In the genomic region with DNA sequence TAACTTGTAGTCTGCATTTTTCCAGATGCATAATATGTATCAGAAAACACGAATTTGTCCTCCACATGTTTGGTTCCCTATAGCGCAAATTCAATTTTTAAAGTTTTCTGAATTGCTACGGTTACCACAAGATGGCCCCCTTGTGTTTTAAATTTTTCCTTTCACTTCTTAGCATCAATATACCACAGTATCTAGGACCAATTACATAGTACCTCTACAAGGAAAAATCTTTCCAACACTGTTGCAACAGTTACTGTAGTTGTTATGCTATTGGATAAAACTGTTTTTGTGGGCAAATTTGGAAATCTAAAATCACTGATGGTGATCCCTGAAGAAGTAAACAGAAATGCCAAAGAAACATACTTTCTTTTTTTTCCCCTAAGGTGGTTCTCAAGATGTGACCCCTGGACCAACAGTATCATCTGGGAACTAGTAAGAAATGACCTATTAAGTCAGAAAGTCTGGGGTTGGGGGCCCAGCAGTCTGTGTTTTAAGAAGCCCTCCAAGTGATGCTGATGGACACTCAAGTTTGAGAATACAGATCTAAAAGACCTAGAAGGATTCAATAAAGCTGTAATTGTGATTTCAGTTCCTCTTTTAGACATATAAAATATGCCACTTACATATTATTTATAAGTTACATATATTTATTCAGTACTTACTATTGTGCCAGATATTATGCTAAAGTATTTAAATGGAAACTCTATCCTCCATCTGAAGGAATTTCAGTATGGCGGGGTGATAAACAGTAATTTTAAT, we compare ENCODE assay signal across 9 cellular contexts. TPM values are rescaled to one million over a fixed set of nuclear protein-coding genes. Genes with fewer than 3 reads are reported as not detected.
DNase-seq lines count a peak whose midpoint lies in the region; ATAC-seq and TF ChIP-seq lines count a peak whose summit lies in the region.
"Had no signal": no experiment of that assay in that cellular context is flagged by ENCODE, and none has a peak within 500 bp of the region (broad histone marks: within the 10 kb centered on the region; RNA-seq: fewer than 3 reads in every experiment).

No MANE protein-coding gene starts in this region.

- H2AK5ac ChIP-seq in H9 (ENCODE audit: insufficient read length, low read length), result no peak overlapping the region

- no peak overlapping the region for H2BK20ac ChIP-seq in H9 (ENCODE audit: low read depth, low read length, poor library complexity, severe bottlenecking)

- H3K27ac Mint-ChIP-seq in H9, result peak overlapping the region in 1 of 3 experiments; percentile 52; a peak in 2 of 7 replicates
- no peak overlapping the region for H3K27ac Mint-ChIP-seq in activated T-helper 2 cell treated with anti-CD3 and anti-CD28 coated beads, Interferon-gamma antibody, Interleukin-2, Interleukin-4, amounts not matched to agents 10 μg/mL and 5 μg/mL and 100 μg/mL, durations not matched to agents 14 hours and 24 hours and 36 hours

- no peak for ATAC-seq in GM19455 (IDR thresholded peaks at IDR 0.05; ENCODE audit: unreplicated experiment)

- peak; percentile 34 for DNase-seq in COLO829 (ENCODE audit: low spot score)
- DNase-seq in H9, result no peak
- DNase-seq in epithelial cell of esophagus (ENCODE audit: low read depth), result peak; percentile 41
- DNase-seq in putamen (ENCODE audit: low spot score), result peak; percentile 43
- no peak for DNase-seq in NK-92 treated with Interleukin-12 subunit alpha and Interleukin-12 subunit beta, amount 100 ng/mL, for 24 hours (lab: John Stamatoyannopoulos, UW)
- DNase-seq in activated T-helper 2 cell treated with anti-CD3 and anti-CD28 coated beads, Interferon-gamma antibody, Interleukin-2, Interleukin-4, amounts not matched to agents 10 μg/mL and 5 μg/mL and 100 μg/mL, durations not matched to agents 14 hours and 24 hours and 36 hours (ENCODE audit: low spot score), result no peak

- H3K9me3 ChIP-seq in H9 (ENCODE audit: control insufficient read depth, low read depth, low read length), result no peaks in the 10 kb centered on the region
- H3K9me3 ChIP-seq in OCI-LY1 (ENCODE audit: low read length), result no peaks in the 10 kb centered on the region
- H3K9me3 ChIP-seq: SJSA1 had no signal

- no peaks in the 10 kb centered on the region for H3K9me2 ChIP-seq in OCI-LY1 (ENCODE audit: low read depth, low read length)

- H3K27ac ChIP-seq in H9 (ENCODE audit: insufficient read length, low read depth, low read length), result no peak overlapping the region
- H3K27ac ChIP-seq in OCI-LY1 (ENCODE audit: low read depth, low read length, poor library complexity, severe bottlenecking), result peak overlapping the region; percentile 71
- H3K27ac ChIP-seq: SJSA1 had no signal

- H3K18ac ChIP-seq in H9 (ENCODE audit: insufficient read length, low read depth, low read length), result no peak overlapping the region

- H3F3A ChIP-seq in OCI-LY1 (ENCODE audit: insufficient read depth, low read length), result no peaks in the 10 kb centered on the region

- H4K5ac ChIP-seq in H9 (ENCODE audit: insufficient read length, low read depth, low read length), result no peak overlapping the region

- no peaks in the 10 kb centered on the region for H3K27me3 Mint-ChIP-seq in H9 (ENCODE audit: low read depth)
- H3K27me3 Mint-ChIP-seq in activated T-helper 2 cell treated with anti-CD3 and anti-CD28 coated beads, Interferon-gamma antibody, Interleukin-2, Interleukin-4, amounts not matched to agents 10 μg/mL and 5 μg/mL and 100 μg/mL, durations not matched to agents 14 hours and 24 hours and 36 hours (ENCODE audit: low read depth), result no peaks in the 10 kb centered on the region

- no peaks in the 10 kb centered on the region for H3K23me2 ChIP-seq in H9 (ENCODE audit: insufficient read length, low read depth, low read length, poor library complexity, severe bottlenecking)

- H3K4me1 ChIP-seq in H9 (ENCODE audit: insufficient read depth, low read length) (no peaks in the 10 kb centered on the region), OCI-LY1 (ENCODE audit: insufficient read depth, low read length, severe bottlenecking) (peaks cover 44% of the 10 kb centered on the region)

- no peak overlapping the region for H2AFZ ChIP-seq in H9 (ENCODE audit: low read length)
- no peak overlapping the region for H2AFZ ChIP-seq in OCI-LY1 (ENCODE audit: low read length)

- H4K20me1 ChIP-seq in H9 (ENCODE audit: control insufficient read depth, insufficient read depth, insufficient read length), result no peaks in the 10 kb centered on the region
- no peaks in the 10 kb centered on the region for H4K20me1 ChIP-seq in OCI-LY1 (ENCODE audit: insufficient read depth, low read length)

- WGBS in H9 (ENCODE audit: extremely low coverage, insufficient read length, low lambda C conversion rate), result no CpG with 5 or more reads among the region's 4 CpGs

- H3K14ac ChIP-seq in H9 (ENCODE audit: insufficient read depth, low read length), result no peak overlapping the region

- no peak overlapping the region for H2BK5ac ChIP-seq in H9 (ENCODE audit: insufficient read length, low read length)

- H3T11ph ChIP-seq in H9 (ENCODE audit: low read length), result no peak overlapping the region

- no peak overlapping the region for H2BK12ac ChIP-seq in H9 (ENCODE audit: insufficient read length, low read depth, low read length)

- H3K4me1 Mint-ChIP-seq in H9, result peaks cover 11 to 14% of the 10 kb centered on the region in 2 experiments
- peaks cover 15% of the 10 kb centered on the region for H3K4me1 Mint-ChIP-seq in activated T-helper 2 cell treated with anti-CD3 and anti-CD28 coated beads, Interferon-gamma antibody, Interleukin-2, Interleukin-4, amounts not matched to agents 10 μg/mL and 5 μg/mL and 100 μg/mL, durations not matched to agents 14 hours and 24 hours and 36 hours (ENCODE audit: low read depth)

- no peak overlapping the region for H3K23ac ChIP-seq in H9 (ENCODE audit: insufficient read length, low read depth, low read length)

- no peak overlapping the region for H4K91ac ChIP-seq in H9 (ENCODE audit: insufficient read length, low read depth, low read length)

- H3K4me2 ChIP-seq in H9 (ENCODE audit: insufficient read depth, insufficient read length, low read length) (no peak overlapping the region), OCI-LY1 (ENCODE audit: low read length) (peak overlapping the region; percentile 78)

- no peak overlapping the region for H2BK15ac ChIP-seq in H9 (ENCODE audit: low read depth, low read length)

- intact Hi-C loops in activated T-helper 2 cell treated with anti-CD3 and anti-CD28 coated beads, Interferon-gamma antibody, Interleukin-2, Interleukin-4, amounts not matched to agents 10 μg/mL and 5 μg/mL and 100 μg/mL, durations not matched to agents 14 hours and 24 hours and 36 hours (cut with micrococcal nuclease), result loop anchor here (1.0 kb wide), 2 partner anchors 129 to 305 kb away; no protein-coding TSS in a partner anchor

- H3K4ac ChIP-seq in H9 (ENCODE audit: low read depth, low read length), result no peak overlapping the region

- H3K27me3 ChIP-seq in H9 (ENCODE audit: insufficient read depth, low read length) (no peaks in the 10 kb centered on the region), OCI-LY1 (ENCODE audit: insufficient read depth, low read length) (no peaks in the 10 kb centered on the region)
- H3K27me3 ChIP-seq: SJSA1 had no signal

- no peak overlapping the region for H2BK120ac ChIP-seq in H9 (ENCODE audit: low read depth, low read length, poor library complexity, severe bottlenecking)

- peaks cover 7 to 17% (median 12%) of the 10 kb centered on the region in 3 experiments; a peak in 6 of 7 replicates for H3K36me3 Mint-ChIP-seq in H9 (ENCODE audit: insufficient read depth in 1 of 3, low read depth in 3 of 3)
- H3K36me3 Mint-ChIP-seq in activated T-helper 2 cell treated with anti-CD3 and anti-CD28 coated beads, Interferon-gamma antibody, Interleukin-2, Interleukin-4, amounts not matched to agents 10 μg/mL and 5 μg/mL and 100 μg/mL, durations not matched to agents 14 hours and 24 hours and 36 hours (ENCODE audit: low read depth), result peaks cover 4% of the 10 kb centered on the region

- H3K56ac ChIP-seq in H9 (ENCODE audit: insufficient read length, low read depth, low read length), result no peak overlapping the region

- H3K4me3 ChIP-seq in OCI-LY1 (ENCODE audit: low read depth, low read length, poor library complexity, severe bottlenecking) (peak overlapping the region; percentile 29), epithelial cell of esophagus (ENCODE audit: low read length) (no peak overlapping the region)
- H3K4me3 ChIP-seq: SJSA1 had no signal

- H3K9ac ChIP-seq in H9 (ENCODE audit: extremely low read depth, insufficient read length, low read length) (no peak overlapping the region), OCI-LY1 (ENCODE audit: low read length) (peak overlapping the region; percentile 18; the same call in 1 of the 2 replicates)

- peaks cover 27% of the 10 kb centered on the region for H3K36me3 ChIP-seq in OCI-LY1 (ENCODE audit: insufficient read depth, low read length)

- H3K79me2 ChIP-seq in H9 (ENCODE audit: insufficient read depth, low read length) (peaks cover 5% of the 10 kb centered on the region; the same call in 1 of the 2 replicates), OCI-LY1 (ENCODE audit: insufficient read depth, low read length) (peaks cover 31% of the 10 kb centered on the region)

- no peak overlapping the region for H3K4me3 Mint-ChIP-seq in H9
- H3K4me3 Mint-ChIP-seq in activated T-helper 2 cell treated with anti-CD3 and anti-CD28 coated beads, Interferon-gamma antibody, Interleukin-2, Interleukin-4, amounts not matched to agents 10 μg/mL and 5 μg/mL and 100 μg/mL, durations not matched to agents 14 hours and 24 hours and 36 hours (ENCODE audit: low read depth), result no peak overlapping the region

- H3K9me3 Mint-ChIP-seq in H9, result no peaks in the 10 kb centered on the region
- no peaks in the 10 kb centered on the region for H3K9me3 Mint-ChIP-seq in activated T-helper 2 cell treated with anti-CD3 and anti-CD28 coated beads, Interferon-gamma antibody, Interleukin-2, Interleukin-4, amounts not matched to agents 10 μg/mL and 5 μg/mL and 100 μg/mL, durations not matched to agents 14 hours and 24 hours and 36 hours

- H3K79me1 ChIP-seq in H9 (ENCODE audit: insufficient read depth, low read depth, low read length, poor library complexity, severe bottlenecking), result peaks cover 7% of the 10 kb centered on the region

- TF ChIP-seq CTCF in H9 (conservative IDR thresholded peaks at IDR 0.05) (peak; percentile 77), OCI-LY1 (IDR thresholded peaks at IDR 0.05; ENCODE audit: low read length) (peak; percentile 71), epithelial cell of esophagus (IDR thresholded peaks at IDR 0.05; ENCODE audit: insufficient read depth, low read depth, low read length, missing control alignments) (peak; percentile 32)

- H4K8ac ChIP-seq in H9 (replicated peaks; ENCODE audit: insufficient read length, low read depth, low read length), result no peak overlapping the region

RNA-seq across cellular contexts. Expression of a gene that starts 3.1 kb away (rescaled TPM):
- 32.9 and 38.3 TPM in 2 replicates for total RNA-seq in H9 (2021)
- total RNA-seq in activated T-helper 2 cell treated with anti-CD3 and anti-CD28 coated beads, Interferon-gamma antibody, Interleukin-2, Interleukin-4, amounts not matched to agents 10 μg/mL and 5 μg/mL and 100 μg/mL, durations not matched to agents 14 hours and 24 hours and 36 hours, result 30.0 and 30.4 TPM in 2 replicates

RNA-seq across cellular contexts. Expression of a gene that starts 3.3 kb away (rescaled TPM):
- total RNA-seq in H9 (2021), result 33.8 and 37.0 TPM in 2 replicates
- 44.0 and 45.3 TPM in 2 replicates for total RNA-seq in activated T-helper 2 cell treated with anti-CD3 and anti-CD28 coated beads, Interferon-gamma antibody, Interleukin-2, Interleukin-4, amounts not matched to agents 10 μg/mL and 5 μg/mL and 100 μg/mL, durations not matched to agents 14 hours and 24 hours and 36 hours

Comparison
In these comparisons a context has a peak if more than half of its experiments do, and no peak if none do; other contexts are left out.
1. DNase-seq: peak in COLO829 (single experiment), epithelial cell of esophagus (single experiment) and putamen (single experiment); none in H9 (single experiment), NK-92 treated with Interleukin-12 subunit alpha and Interleukin-12 subunit beta, amount 100 ng/mL, for 24 hours (single experiment) and activated T-helper 2 cell treated with anti-CD3 and anti-CD28 coated beads, Interferon-gamma antibody, Interleukin-2, Interleukin-4, amounts not matched to agents 10 μg/mL and 5 μg/mL and 100 μg/mL, durations not matched to agents 14 hours and 24 hours and 36 hours (single experiment).
2. Peak in every context shown above with its lines, with median percentiles within 50 percentile points of each other: CTCF ChIP-seq.